In the genomic region with DNA sequence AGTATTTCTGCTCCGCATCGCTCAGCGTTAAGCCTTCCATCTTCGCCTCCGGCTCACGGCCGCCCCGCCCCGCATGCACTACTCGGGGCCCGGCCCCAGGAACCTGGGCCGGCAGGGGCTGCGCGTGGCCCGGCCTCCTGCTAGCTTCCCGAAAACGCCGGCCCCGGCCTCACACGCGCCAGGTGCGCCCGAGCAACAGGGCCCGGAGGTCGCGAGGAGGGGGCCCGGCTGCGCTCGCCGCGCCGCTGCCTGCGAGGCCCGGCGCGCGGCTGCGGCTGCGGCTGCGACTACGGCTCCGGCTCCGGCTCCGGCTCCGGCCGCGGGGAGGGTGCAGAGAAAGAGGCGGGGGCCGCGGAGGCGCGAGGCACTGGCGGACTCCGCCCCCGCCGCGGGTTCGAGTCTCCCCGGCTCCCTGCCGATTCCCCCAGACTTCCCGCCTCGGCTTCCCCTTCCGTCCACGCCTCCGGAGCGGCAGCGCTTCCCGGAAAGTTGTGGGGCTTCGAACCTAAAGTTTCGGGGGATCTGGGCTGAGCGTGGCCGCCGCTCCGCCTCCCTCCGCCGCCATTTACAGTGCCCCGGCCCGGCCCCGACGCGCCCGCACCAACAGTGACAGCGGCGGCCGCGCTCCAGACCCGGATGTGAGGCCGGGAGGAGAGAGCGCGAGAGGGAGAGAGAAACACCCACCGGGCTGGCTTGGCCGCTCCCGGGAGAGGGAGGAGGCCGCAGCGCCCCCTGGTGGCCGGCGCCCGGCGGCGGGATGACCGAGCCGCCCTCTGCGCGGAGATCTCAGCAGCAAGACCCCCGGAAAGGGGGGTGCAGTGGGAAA, we compare ENCODE assay signal across 8 cellular contexts. TPM values are rescaled to one million over a fixed set of nuclear protein-coding genes. Genes with fewer than 3 reads are reported as not detected.
DNase-seq lines count a peak whose midpoint lies in the region; ATAC-seq and TF ChIP-seq lines count a peak whose summit lies in the region.

A gene with protein sequence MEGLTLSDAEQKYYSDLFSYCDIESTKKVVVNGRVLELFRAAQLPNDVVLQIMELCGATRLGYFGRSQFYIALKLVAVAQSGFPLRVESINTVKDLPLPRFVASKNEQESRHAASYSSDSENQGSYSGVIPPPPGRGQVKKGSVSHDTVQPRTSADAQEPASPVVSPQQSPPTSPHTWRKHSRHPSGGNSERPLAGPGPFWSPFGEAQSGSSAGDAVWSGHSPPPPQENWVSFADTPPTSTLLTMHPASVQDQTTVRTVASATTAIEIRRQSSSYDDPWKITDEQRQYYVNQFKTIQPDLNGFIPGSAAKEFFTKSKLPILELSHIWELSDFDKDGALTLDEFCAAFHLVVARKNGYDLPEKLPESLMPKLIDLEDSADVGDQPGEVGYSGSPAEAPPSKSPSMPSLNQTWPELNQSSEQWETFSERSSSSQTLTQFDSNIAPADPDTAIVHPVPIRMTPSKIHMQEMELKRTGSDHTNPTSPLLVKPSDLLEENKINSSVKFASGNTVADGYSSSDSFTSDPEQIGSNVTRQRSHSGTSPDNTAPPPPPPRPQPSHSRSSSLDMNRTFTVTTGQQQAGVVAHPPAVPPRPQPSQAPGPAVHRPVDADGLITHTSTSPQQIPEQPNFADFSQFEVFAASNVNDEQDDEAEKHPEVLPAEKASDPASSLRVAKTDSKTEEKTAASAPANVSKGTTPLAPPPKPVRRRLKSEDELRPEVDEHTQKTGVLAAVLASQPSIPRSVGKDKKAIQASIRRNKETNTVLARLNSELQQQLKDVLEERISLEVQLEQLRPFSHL (minus strand): TSS at position 611 of the 826 bp plus-strand sequence. CDS start 571 bp downstream, at position 40.

- H3K9me3 ChIP-seq in mucosa of rectum (ENCODE audit: control insufficient read depth in 2 of 2, low read length in 2 of 2), result no peaks in the 10 kb centered on the region

- DNase-seq in DMS 273 treated with DMSO at 0.1 percent for 48 hours (lab: John Stamatoyannopoulos, UW), result peak; percentile 76
- peak; percentile 94 for DNase-seq in HuH-7 (ENCODE audit: low spot score)
- DNase-seq in OCI-M1 (lab: John Stamatoyannopoulos, UW), result peak; percentile 95
- peak; percentile 94 for DNase-seq in activated T-cell treated with anti-CD3 and anti-CD28 coated beads for 48 hours (ENCODE audit: low read depth)
- no peak for DNase-seq in epithelial cell of proximal tubule (ENCODE audit: low read depth)
- DNase-seq in stimulated activated CD8-positive, alpha-beta memory T cell treated with anti-CD3 and anti-CD28 coated beads, Interleukin-4, amount 100 ng/mL, for 48 hours, result peak; percentile 96

- H3K27me3 ChIP-seq in mucosa of rectum (ENCODE audit: control insufficient read depth in 2 of 2, insufficient read depth in 2 of 2, low read length in 2 of 2), result no peaks in the 10 kb centered on the region

- peak; percentile 92 for ATAC-seq in GM21447 (IDR thresholded peaks at IDR 0.05; ENCODE audit: unreplicated experiment)

- no peaks in the 10 kb centered on the region for H3K36me3 ChIP-seq in mucosa of rectum (ENCODE audit: control insufficient read depth in 2 of 2, insufficient read depth in 2 of 2, low read length in 2 of 2)

- peak within 1 kb of the TSS; percentile 79 to 88 for H3K9ac ChIP-seq in mucosa of rectum (ENCODE audit: low read depth in 1 of 2, low read length in 2 of 2)

- peaks cover 18 to 29% of the 10 kb centered on the region in 2 donors for H3K4me1 ChIP-seq in mucosa of rectum (ENCODE audit: control insufficient read depth in 2 of 2, insufficient read depth in 2 of 2, low read length in 2 of 2)

- peak within 1 kb of the TSS; percentile 89 to 95 for H3K27ac ChIP-seq in mucosa of rectum (ENCODE audit: low read depth in 2 of 2, low read length in 2 of 2)

- H3K4me3 ChIP-seq in epithelial cell of proximal tubule (ENCODE audit: low read depth, low read length), result peak within 1 kb of the TSS; percentile 88
- H3K4me3 ChIP-seq in mucosa of rectum (ENCODE audit: low read length in 2 of 2), result peak within 1 kb of the TSS; percentile 68 to 89

- TF ChIP-seq CTCF in epithelial cell of proximal tubule (conservative IDR thresholded peaks at IDR 0.05; ENCODE audit: low read depth, low read length), result peak; percentile 80

RNA-seq across cellular contexts. Expression of the gene that starts here (rescaled TPM):
- total RNA-seq in epithelial cell of proximal tubule, result 26.8 and 27.1 TPM in 2 replicates
